ENCODE assay signal across 2 cellular contexts in the genomic region with DNA sequence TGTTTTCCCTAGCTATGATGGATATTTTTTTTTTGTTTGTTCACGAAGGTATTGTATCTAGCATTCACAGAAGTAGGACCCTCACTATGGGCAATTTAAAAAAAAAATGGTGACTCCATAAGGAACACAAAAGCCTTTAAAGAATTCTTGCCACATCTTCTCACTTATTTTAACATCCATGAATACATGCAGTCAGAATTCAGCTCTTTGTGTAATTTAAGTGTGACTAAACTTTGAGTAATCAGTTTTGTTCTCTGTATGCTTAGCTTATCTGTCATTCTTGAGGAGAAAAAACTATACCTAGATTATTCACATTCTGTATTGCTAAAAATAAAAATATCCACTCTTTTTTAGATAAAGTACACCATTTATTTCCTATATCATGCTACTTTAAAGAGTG.
TF ChIP-seq lines count a peak whose summit lies in the region.

No MANE protein-coding gene starts in this region.

TF ChIP-seq in SK-N-SH, 30 proteins besides CTCF, POLR2A, EP300 and RAD21 (continued from another document):
- TF ChIP-seq IRF3 (IDR thresholded peaks at IDR 0.05; ENCODE audit: low read depth, low read length) (no peak), TEAD4 (IDR thresholded peaks at IDR 0.05; ENCODE audit: borderline replicate concordance, insufficient read depth) (no peak), MAX (IDR thresholded peaks at IDR 0.05; ENCODE audit: low read depth) (no peak), FOSL2 (IDR thresholded peaks at IDR 0.05; ENCODE audit: borderline replicate concordance, low read depth) (no peak), ELF1 (IDR thresholded peaks at IDR 0.05) (no peak), TAF1 (IDR thresholded peaks at IDR 0.05; ENCODE audit: borderline replicate concordance, low read depth, low read length) (no peak), JUND (IDR thresholded peaks at IDR 0.05) (no peak), RXRA (IDR thresholded peaks at IDR 0.05; ENCODE audit: borderline replicate concordance, low read depth) (no peak), USF2 (IDR thresholded peaks at IDR 0.05; ENCODE audit: borderline replicate concordance, low read depth, low read length) (no peak)

TF ChIP-seq in SK-N-SH treated with all-trans-retinoic acid at 6 μM for 48 hours, 23 proteins besides CTCF, POLR2A, EP300 and RAD21 (continued from another document):
- TF ChIP-seq, protein P1, sequence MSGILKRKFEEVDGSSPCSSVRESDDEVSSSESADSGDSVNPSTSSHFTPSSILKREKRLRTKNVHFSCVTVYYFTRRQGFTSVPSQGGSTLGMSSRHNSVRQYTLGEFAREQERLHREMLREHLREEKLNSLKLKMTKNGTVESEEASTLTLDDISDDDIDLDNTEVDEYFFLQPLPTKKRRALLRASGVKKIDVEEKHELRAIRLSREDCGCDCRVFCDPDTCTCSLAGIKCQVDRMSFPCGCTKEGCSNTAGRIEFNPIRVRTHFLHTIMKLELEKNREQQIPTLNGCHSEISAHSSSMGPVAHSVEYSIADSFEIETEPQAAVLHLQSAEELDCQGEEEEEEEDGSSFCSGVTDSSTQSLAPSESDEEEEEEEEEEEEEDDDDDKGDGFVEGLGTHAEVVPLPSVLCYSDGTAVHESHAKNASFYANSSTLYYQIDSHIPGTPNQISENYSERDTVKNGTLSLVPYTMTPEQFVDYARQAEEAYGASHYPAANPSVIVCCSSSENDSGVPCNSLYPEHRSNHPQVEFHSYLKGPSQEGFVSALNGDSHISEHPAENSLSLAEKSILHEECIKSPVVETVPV (CRISPR knock-in tag; IDR thresholded peaks at IDR 0.05), result no peak
- no peak for TF ChIP-seq ZNF8 (CRISPR knock-in tag; IDR thresholded peaks at IDR 0.05)
